18 cellular contexts compared by ENCODE assay signal in the genomic region with DNA sequence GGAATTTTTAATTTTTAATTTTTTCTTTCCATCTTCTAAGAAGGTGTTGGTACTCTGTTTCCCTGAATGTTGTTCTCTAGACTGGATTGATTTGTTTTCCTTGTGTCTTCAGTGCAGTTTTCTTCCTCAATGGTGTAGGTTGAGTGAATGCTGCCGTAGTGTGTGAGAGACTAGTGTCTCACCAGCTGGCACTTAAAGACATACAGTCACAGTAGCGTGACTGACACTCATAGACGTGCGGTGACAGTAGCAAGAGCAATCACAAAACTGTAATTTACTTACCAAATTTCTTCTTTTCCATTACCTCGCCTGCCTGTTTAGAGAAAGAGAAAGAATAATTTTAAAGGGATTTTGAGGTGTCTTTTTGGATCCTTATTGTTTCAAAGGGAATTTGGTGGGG.
"Had no signal": no experiment of that assay in that cellular context is flagged by ENCODE, and none has a peak within 500 bp of the region (broad histone marks: within the 10 kb centered on the region; RNA-seq: fewer than 3 reads in every experiment).

No MANE protein-coding gene starts in this region.

- H3K36me3 ChIP-seq: gastroesophageal sphincter, lower lobe of right lung, pancreas, thyroid gland had no signal

- H3K4me1 ChIP-seq: gastroesophageal sphincter, lower lobe of right lung, pancreas, thyroid gland had no signal

- H3K9me3 Mint-ChIP-seq: activated CD4-positive, alpha-beta memory T cell treated with anti-CD3 and anti-CD28 coated beads, Interleukin-2, amount 10 ng/mL, durations not matched to agents 7 days and 5 days; activated naive CD4-positive, alpha-beta T cell treated with anti-CD3 and anti-CD28 coated beads, Interleukin-2, amount 50 U/mL, for 72 hours; activated T-cell treated with anti-CD3 and anti-CD28 coated beads, Interleukin-2, amount 50 U/mL, for 4 hours; endodermal cell; stimulated activated memory B cell treated with anti-CD40 and anti-IgM and Interleukin-4, amounts not matched to agents 10 μg/mL and 1 μg/mL and 100 μg/mL, for 72 hours had no signal

- H3K4me3 Mint-ChIP-seq: activated CD4-positive, alpha-beta memory T cell treated with anti-CD3 and anti-CD28 coated beads, Interleukin-2, amount 10 ng/mL, durations not matched to agents 7 days and 5 days; activated T-cell treated with anti-CD3 and anti-CD28 coated beads, Interleukin-2, amount 50 U/mL, for 4 hours; endodermal cell; neural crest cell; stimulated activated memory B cell treated with anti-CD40 and anti-IgM and Interleukin-4, amounts not matched to agents 10 μg/mL and 1 μg/mL and 100 μg/mL, for 72 hours had no signal

- DNase-seq: activated CD4-positive, alpha-beta memory T cell treated with anti-CD3 and anti-CD28 coated beads, Interleukin-2, amount 10 ng/mL, durations not matched to agents 7 days and 5 days; activated CD4-positive, alpha-beta T cell treated with anti-CD3 and anti-CD28 coated beads for 4 hours; activated effector memory CD4-positive, alpha-beta T cell treated with anti-CD3 and anti-CD28 coated beads, Interleukin-2, amount 50 U/mL, for 16 hours; activated T-cell treated with anti-CD3 and anti-CD28 coated beads, Interleukin-2, amount 50 U/mL, for 4 hours; dorsolateral prefrontal cortex; endodermal cell; erythroblast; left colon; lower lobe of right lung; pancreas; stimulated activated CD4-positive, alpha-beta T cell treated with anti-CD3 and anti-CD28 coated beads, Interleukin-2, amount 100 ng/mL, for 24 hours; thyroid gland had no signal

- H3K27ac Mint-ChIP-seq: activated CD4-positive, alpha-beta memory T cell treated with anti-CD3 and anti-CD28 coated beads, Interleukin-2, amount 10 ng/mL, durations not matched to agents 7 days and 5 days; activated naive CD4-positive, alpha-beta T cell treated with anti-CD3 and anti-CD28 coated beads, Interleukin-2, amount 50 U/mL, for 72 hours; endodermal cell; stimulated activated memory B cell treated with anti-CD40 and anti-IgM and Interleukin-4, amounts not matched to agents 10 μg/mL and 1 μg/mL and 100 μg/mL, for 72 hours had no signal

- H3K27me3 ChIP-seq: dorsolateral prefrontal cortex, gastroesophageal sphincter, pancreas, thyroid gland had no signal

- H3K27ac ChIP-seq: dorsolateral prefrontal cortex, gastroesophageal sphincter, lower lobe of right lung, pancreas, thyroid gland had no signal

- FAIRE-seq: pancreas, urothelium cell line had no signal

- H3K36me3 Mint-ChIP-seq: activated naive CD4-positive, alpha-beta T cell treated with anti-CD3 and anti-CD28 coated beads, Interleukin-2, amount 50 U/mL, for 72 hours; stimulated activated memory B cell treated with anti-CD40 and anti-IgM and Interleukin-4, amounts not matched to agents 10 μg/mL and 1 μg/mL and 100 μg/mL, for 72 hours had no signal

- ATAC-seq: activated naive CD4-positive, alpha-beta T cell treated with anti-CD3 and anti-CD28 coated beads, Interleukin-2, amount 50 U/mL, for 72 hours; activated T-cell treated with anti-CD3 and anti-CD28 coated beads, Interleukin-2, amount 50 U/mL, for 4 hours; gastroesophageal sphincter; left colon; lower lobe of right lung; pancreas; sciatic nerve; stimulated activated memory B cell treated with anti-CD40 and anti-IgM and Interleukin-4, amounts not matched to agents 10 μg/mL and 1 μg/mL and 100 μg/mL, for 72 hours had no signal

- H3K9me3 ChIP-seq: gastroesophageal sphincter, lower lobe of right lung, pancreas, thyroid gland had no signal

- H3K4me3 ChIP-seq: dorsolateral prefrontal cortex, gastroesophageal sphincter, lower lobe of right lung, pancreas, thyroid gland had no signal

- H3K4me1 Mint-ChIP-seq: activated CD4-positive, alpha-beta memory T cell treated with anti-CD3 and anti-CD28 coated beads, Interleukin-2, amount 10 ng/mL, durations not matched to agents 7 days and 5 days; endodermal cell; stimulated activated memory B cell treated with anti-CD40 and anti-IgM and Interleukin-4, amounts not matched to agents 10 μg/mL and 1 μg/mL and 100 μg/mL, for 72 hours had no signal
